Comparison of ENCODE assay signal across 2 cellular contexts in the genomic region with DNA sequence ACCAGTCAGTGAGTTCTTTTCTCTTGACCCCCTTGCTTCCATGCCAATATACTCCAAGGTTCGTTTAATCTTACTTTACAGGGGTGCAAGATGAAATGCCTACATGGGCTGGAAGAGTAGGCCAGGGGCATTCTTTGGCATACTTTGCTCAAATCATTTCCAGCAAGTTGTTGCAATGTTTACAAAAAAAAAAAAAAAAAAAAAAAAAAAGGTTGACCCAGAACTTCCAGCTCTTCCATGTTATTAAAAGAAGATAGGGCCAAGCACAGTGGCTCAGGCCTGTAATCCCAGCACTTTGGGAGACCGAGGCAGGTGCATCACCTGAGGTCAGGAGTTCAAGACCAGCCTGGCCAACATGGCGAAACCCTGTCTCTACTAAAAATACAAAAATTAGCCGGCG.
TF ChIP-seq lines count a peak whose summit lies in the region.

No MANE protein-coding gene starts in this region.

TF ChIP-seq in HEK293T, 16 proteins besides CTCF, POLR2A, EP300 and RAD21:
- TF ChIP-seq ZNF384 (IDR thresholded peaks at IDR 0.05): peak; percentile 36; the same call in 1 of the 2 replicates

TF ChIP-seq in liver, 16 proteins besides CTCF, POLR2A, EP300 and RAD21:
- TF ChIP-seq FOXA2 (IDR thresholded peaks at IDR 0.05) (peak; percentile 5), HNF4A (conservative IDR thresholded peaks at IDR 0.05) (peak; percentile 12 to 17)
